Comparison of ENCODE assay signal across 8 cellular contexts in the genomic region with DNA sequence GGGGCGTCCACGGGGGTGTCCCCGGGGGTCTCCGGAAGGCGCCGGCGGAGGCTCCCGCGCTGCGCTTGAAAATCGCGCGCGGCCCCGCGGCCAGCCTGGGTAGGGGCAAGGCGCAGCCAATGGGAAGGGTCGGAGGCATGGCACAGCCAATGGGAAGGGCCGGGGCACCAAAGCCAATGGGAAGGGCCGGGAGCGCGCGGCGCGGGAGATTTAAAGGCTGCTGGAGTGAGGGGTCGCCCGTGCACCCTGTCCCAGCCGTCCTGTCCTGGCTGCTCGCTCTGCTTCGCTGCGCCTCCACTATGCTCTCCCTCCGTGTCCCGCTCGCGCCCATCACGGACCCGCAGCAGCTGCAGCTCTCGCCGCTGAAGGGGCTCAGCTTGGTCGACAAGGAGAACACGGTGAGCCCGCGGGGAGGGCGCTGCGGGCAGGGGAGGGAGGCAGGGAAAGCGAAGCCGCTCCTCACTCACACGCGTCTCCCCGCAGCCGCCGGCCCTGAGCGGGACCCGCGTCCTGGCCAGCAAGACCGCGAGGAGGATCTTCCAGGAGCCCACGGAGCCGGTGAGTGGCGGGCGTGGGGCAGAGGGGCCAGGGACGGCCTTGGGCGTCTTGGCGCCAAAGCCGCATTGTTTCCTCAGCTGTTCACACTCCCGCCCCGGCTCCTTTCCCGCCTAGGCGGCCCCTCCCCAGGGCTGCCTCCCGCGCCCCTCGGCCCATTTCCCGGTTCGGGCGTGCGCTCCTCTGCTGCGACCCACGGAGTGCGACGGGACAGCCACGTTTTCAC. TPM values are rescaled to one million over a fixed set of nuclear protein-coding genes. Genes with fewer than 3 reads are reported as not detected.
DNase-seq lines count a peak whose midpoint lies in the region; ATAC-seq, FAIRE-seq and TF ChIP-seq lines count a peak whose summit lies in the region.

A gene (plus strand): TSS at position 240 of the 781 bp plus-strand sequence. CDS start 60 bp downstream, at position 300.

- H3K27me3 ChIP-seq in right atrium auricular region (peaks cover 9 to 12% of the 10 kb centered on the region in 2 donors), psoas muscle (ENCODE audit: insufficient read depth in 3 of 3, low read length in 2 of 3) (peaks cover 0 to 12% (median 2%) of the 10 kb centered on the region in 3 donors)

- ATAC-seq in GM18499 (IDR thresholded peaks at IDR 0.05; ENCODE audit: insufficient read depth, unreplicated experiment) (peak; percentile 36), HG02885 (IDR thresholded peaks at IDR 0.05; ENCODE audit: poor library complexity, unreplicated experiment) (peak; percentile 76), psoas muscle (peak; percentile 89 to 92 (median 90))

- 0 to 1% (median 0%) methylated on average over 58 to 81 of the region's 81 CpGs for WGBS in psoas muscle, 3 donors

- H3K27ac ChIP-seq in right atrium auricular region (no peak within 1 kb of the TSS), psoas muscle (no peak within 1 kb of the TSS)

- peak within 1 kb of the TSS; percentile 35 to 68 for H3K4me3 ChIP-seq in right atrium auricular region
- peak within 1 kb of the TSS; percentile 69 for H3K4me3 ChIP-seq in psoas muscle

- FAIRE-seq in urothelium cell line (lab: Jason Lieb, UNC): no peak

- H3K36me3 ChIP-seq in right atrium auricular region (no peaks in the 10 kb centered on the region), psoas muscle (ENCODE audit: insufficient read depth in 1 of 2, low read depth in 1 of 2) (no peaks in the 10 kb centered on the region)

- no peak for TF ChIP-seq CTCF in right atrium auricular region (IDR thresholded peaks at IDR 0.05)
- no peak for TF ChIP-seq CTCF in psoas muscle (IDR thresholded peaks at IDR 0.05)

- H3K9me3 ChIP-seq in right atrium auricular region (no peaks in the 10 kb centered on the region), psoas muscle (no peaks in the 10 kb centered on the region)

- peaks cover 0 to 35% of the 10 kb centered on the region in 2 donors for H3K4me1 ChIP-seq in right atrium auricular region
- H3K4me1 ChIP-seq in psoas muscle: peaks cover 27% of the 10 kb centered on the region

- DNase-seq in NCI-H1694 treated with DMSO at 0.1 percent for 48 hours (lab: John Stamatoyannopoulos, UW): peak; percentile 96
- peak; percentile 82 for DNase-seq in amniotic epithelial cell (ENCODE audit: low read depth)
- DNase-seq in right atrium auricular region (ENCODE audit: low spot score): peak; percentile 94
- peak; percentile 91 to 97 for DNase-seq in psoas muscle
- DNase-seq in urothelium cell line (ENCODE audit: low spot score): peak; percentile 99

- intact Hi-C loops in T-helper 1 cell treated with Interleukin-12 subunit alpha and Interleukin-12 subunit beta and Interleukin-4 antibody, amounts not matched to agents 30 ng/mL and 1 ng/mL, for 36 hours (cut with micrococcal nuclease): loop anchor here (5.0 to 10.0 kb wide), 4 partner anchors 140 to 700 kb away; a partner anchor contains a TSS
- intact Hi-C loops in psoas muscle (cut with DNase I): loop anchor here (5.0 kb wide), 2 partner anchors 285 to 545 kb away; no protein-coding TSS in a partner anchor

RNA-seq across cellular contexts. Expression of the gene that starts here (rescaled TPM):
- 328 and 333 TPM in 2 replicates for total RNA-seq in T-helper 1 cell treated with Interleukin-12 subunit alpha and Interleukin-12 subunit beta and Interleukin-4 antibody, amounts not matched to agents 30 ng/mL and 1 ng/mL, for 36 hours
- under 1 TPM; 0.08 to 0.63 TPM for total RNA-seq in right atrium auricular region
- total RNA-seq in psoas muscle: 1 to 10 TPM in 1 of 4 donors, under 1 TPM in 1, not detected in 2; 0.27 to 1.3 TPM
- 1 to 10 TPM in 1 of 3 donors, under 1 TPM in 2; 0.35 to 9.3 (median 0.96) TPM for polyA plus RNA-seq in psoas muscle

Comparison
In these comparisons a context has a peak if more than half of its experiments do, and no peak if none do; other contexts are left out.
1. RNA of the gene that starts here (total RNA-seq): 328 to 333 TPM in T-helper 1 cell treated with Interleukin-12 subunit alpha and Interleukin-12 subunit beta and Interleukin-4 antibody, amounts not matched to agents 30 ng/mL and 1 ng/mL, for 36 hours; 0.08 to 0.63 TPM in right atrium auricular region and 0.27 to 1.3 TPM in psoas muscle; every median in the first group is over 100 times any median in the second.
2. Peak in DNase-seq and H3K4me3 ChIP-seq in right atrium auricular region; RNA of the gene not detected or under 1 TPM.
3. ATAC-seq: peak in every context shown above with its lines; median percentile 90 in psoas muscle; 76 in HG02885; 36 in GM18499.
4. Peak in every context shown above with its lines, with median percentiles within 50 percentile points of each other: DNase-seq.